ENCODE assay signal across 1 cellular context in the genomic region with DNA sequence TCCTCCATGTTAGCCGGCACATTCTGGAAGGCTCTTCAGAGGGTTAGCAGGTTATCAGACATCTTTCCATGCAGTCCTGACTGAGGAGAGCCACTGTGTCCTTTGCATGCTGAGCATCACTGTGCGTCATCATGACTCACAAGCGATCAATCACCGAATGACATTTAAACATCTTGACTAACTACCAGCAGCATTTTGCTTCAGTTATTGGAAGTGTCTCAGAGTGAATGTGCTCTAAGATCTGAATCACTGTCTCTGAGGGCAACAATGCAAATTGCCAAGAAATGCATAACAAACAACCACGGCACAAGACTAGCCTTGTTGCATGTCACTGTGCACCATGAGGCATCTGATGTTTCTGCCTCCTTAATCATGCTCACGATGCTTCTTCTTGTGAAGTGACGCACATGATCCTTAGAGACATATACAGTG.
A peak's percentile ranks its signal among the peaks of the same experiment; 100 is the strongest.
TF ChIP-seq lines count a peak whose summit lies in the region.

No MANE protein-coding gene starts in this region.

TF ChIP-seq in IMR-90, 13 proteins besides CTCF, POLR2A, EP300 and RAD21:
- no peak for TF ChIP-seq MAZ (IDR thresholded peaks at IDR 0.05; ENCODE audit: borderline replicate concordance, low read depth, low read length)
- TF ChIP-seq FOS (IDR thresholded peaks at IDR 0.05; ENCODE audit: low read depth, low read length), result peak; percentile 98
- no peak for TF ChIP-seq CHD1 (IDR thresholded peaks at IDR 0.05; ENCODE audit: low read depth, low read length)
- no peak for TF ChIP-seq ELK1 (IDR thresholded peaks at IDR 0.05; ENCODE audit: borderline replicate concordance, low read depth, low read length)
- TF ChIP-seq RCOR1 (IDR thresholded peaks at IDR 0.05; ENCODE audit: insufficient replicate concordance, low read length), result no peak
- TF ChIP-seq MXI1 (IDR thresholded peaks at IDR 0.05; ENCODE audit: borderline replicate concordance, low read depth, low read length), result peak; percentile 51; the same call in 1 of the 2 replicates
- no peak; the same call in 1 of the 2 replicates for TF ChIP-seq MAFK (IDR thresholded peaks at IDR 0.05; ENCODE audit: low read depth, low read length)
- TF ChIP-seq BHLHE40 (IDR thresholded peaks at IDR 0.05; ENCODE audit: low read depth, low read length), result peak; percentile 98
- TF ChIP-seq RFX5 (IDR thresholded peaks at IDR 0.05; ENCODE audit: low read depth, low read length), result no peak
- TF ChIP-seq NFE2L2 (IDR thresholded peaks at IDR 0.05; ENCODE audit: low read depth, low read length), result peak; percentile 81
- peak; percentile 74; the same call in 1 of the 2 replicates for TF ChIP-seq CEBPB (IDR thresholded peaks at IDR 0.05; ENCODE audit: low read depth, low read length)
- TF ChIP-seq USF2 (IDR thresholded peaks at IDR 0.05; ENCODE audit: low read depth, low read length), result peak; percentile 29; the same call in 1 of the 2 replicates
- TF ChIP-seq SMC3 (IDR thresholded peaks at IDR 0.05; ENCODE audit: low read depth, low read length), result no peak
